ENCODE assay signal across 8 cellular contexts in genomic region chr5:95664204-95664786, GRCh38. TPM values are rescaled to one million over a fixed set of nuclear protein-coding genes. Genes with fewer than 3 reads are reported as not detected.
DNase-seq lines count a peak whose midpoint lies in the region; ATAC-seq and TF ChIP-seq lines count a peak whose summit lies in the region.

No MANE protein-coding gene starts in this region.

- intact Hi-C loops in body of pancreas (cut with DNase I) (loop anchor here (10.0 kb wide), 1 partner anchor 71 kb away; the partner anchor contains the start of gene RHOBTB3), testis (cut with DNase I; ENCODE audit: low total_unique reads) (loop anchor here (5.0 kb wide), 1 partner anchor 183 kb away; no protein-coding TSS in a partner anchor)

- no peak for TF ChIP-seq POLR2A in body of pancreas (IDR thresholded peaks at IDR 0.05)
- TF ChIP-seq POLR2A in testis (IDR thresholded peaks at IDR 0.05) = no peak

- H3K9me3 ChIP-seq in body of pancreas (no peaks in the 10 kb centered on the region), testis (no peaks in the 10 kb centered on the region)

- CTCF ChIA-PET in AG04449 (lab: Yijun Ruan, JAX) = interaction anchor here (0.7 to 7.7 kb wide), 58 partner anchors 10 to 193 kb away, joined by 3 to 92 read pairs (median 5); partner anchors contain the start of genes RFESD, RHOBTB3 and SPATA9

- POLR2A ChIA-PET in AG04449 (lab: Yijun Ruan, JAX) = no interaction called here

- H3K4me3 ChIP-seq in AG04449 (ENCODE audit: low read depth, low read length) (no peak overlapping the region), body of pancreas (no peak overlapping the region), testis (no peak overlapping the region)

- peak; percentile 59 for TF ChIP-seq CTCF in AG04449 (IDR thresholded peaks at IDR 0.05; ENCODE audit: insufficient read depth, low read length, missing control alignments)
- TF ChIP-seq CTCF in body of pancreas (IDR thresholded peaks at IDR 0.05) = peak; percentile 52 to 88 (median 78)
- TF ChIP-seq CTCF in testis (IDR thresholded peaks at IDR 0.05) = peak; percentile 76 to 87 (median 77)

- H3K4me1 ChIP-seq in body of pancreas (peaks cover 17% of the 10 kb centered on the region), testis (peaks cover 16% of the 10 kb centered on the region)

- 1 to 7% methylated on average over 3 of the region's 3 CpGs for WGBS in body of pancreas, 2 donors
- 16 to 23% methylated on average over 3 of the region's 3 CpGs for WGBS in testis, 2 donors

- peak overlapping the region in 3 of 4 donors; percentile 46 to 65 (median 64) for H3K27ac ChIP-seq in body of pancreas
- H3K27ac ChIP-seq in testis = peak overlapping the region; percentile 18 to 47

- H3K36me3 ChIP-seq in body of pancreas (replicated peaks in 1 of 2; ENCODE audit: insufficient read depth in 1 of 2, low read depth in 2 of 2) (no peaks in the 10 kb centered on the region), testis (ENCODE audit: low read depth, missing control alignments) (no peaks in the 10 kb centered on the region)

- H3K27me3 ChIP-seq in body of pancreas = no peaks in the 10 kb centered on the region
- H3K27me3 ChIP-seq in testis = no peaks in the 10 kb centered on the region

- DNase-seq in AG04449 (ENCODE audit: low read depth, low spot score) = no peak
- peak; percentile 5 for DNase-seq in GDM1 (lab: John Stamatoyannopoulos, UW)
- DNase-seq in NCI-H774 (lab: John Stamatoyannopoulos, UW) = peak; percentile 7
- DNase-seq in body of pancreas = peak; percentile 41 to 55 (median 51)
- DNase-seq in left lobe of liver (ENCODE audit: low spot score) = no peak
- peak; percentile 55 for DNase-seq in testis
- no peak for DNase-seq in cortex of kidney (lab: John Stamatoyannopoulos, UW)
- DNase-seq in GOT3 (lab: John Stamatoyannopoulos, UW) = no peak

- peak; percentile 78 for ATAC-seq in body of pancreas
- ATAC-seq in left lobe of liver = peak; percentile 89

RNA-seq across cellular contexts. Expression of gene RFESD, which starts 17.7 kb away (rescaled TPM):
- 1 to 10 TPM in 1 of 2 donors, not detected in 1; 9.3 TPM for total RNA-seq in body of pancreas
- 1.6 TPM for total RNA-seq in left lobe of liver
- total RNA-seq in testis = 10 to 100 TPM; 11.8 to 12.8 TPM
- 25.1 TPM for polyA plus RNA-seq in testis (ENCODE audit: insufficient read depth, low read depth, low replicate concordance)

RNA-seq across cellular contexts. Expression of gene SPATA9, which starts 18.5 kb away (rescaled TPM):
- total RNA-seq in body of pancreas (not detected), left lobe of liver (0.25 TPM), testis (10 to 100 TPM in 1 of 2 donors, 1 to 10 TPM in 1; 7.4 to 21.2 TPM)
- polyA plus RNA-seq in testis (ENCODE audit: insufficient read depth, low read depth, low replicate concordance) = 36.9 TPM

RNA-seq across cellular contexts. Expression of gene GPR150, which starts 44.4 kb away (rescaled TPM):
- total RNA-seq in body of pancreas = 1 to 10 TPM; 3.3 to 6.0 TPM
- 0.23 TPM for total RNA-seq in left lobe of liver
- total RNA-seq in testis = under 1 TPM; 0.87 to 0.99 TPM
- 0.45 TPM for polyA plus RNA-seq in testis (ENCODE audit: insufficient read depth, low read depth, low replicate concordance)

Comparison
In these comparisons a context has a peak if more than half of its experiments do, and no peak if none do; other contexts are left out.
1. DNase-seq: peak in GDM1 (single experiment), NCI-H774 (single experiment), body of pancreas (4 of 4) and testis (single experiment); none in AG04449 (single experiment), left lobe of liver (single experiment), cortex of kidney (single experiment) and GOT3 (single experiment).
2. Peak in every context shown above with its lines, with median percentiles within 50 percentile points of each other: CTCF ChIP-seq.